In genomic region chr20:11354841-11355240, GRCh38 we compare ENCODE assay signal across 23 cellular contexts.
A peak's percentile ranks its signal among the peaks of the same experiment; 100 is the strongest.
DNase-seq lines count a peak whose midpoint lies in the region; ATAC-seq and TF ChIP-seq lines count a peak whose summit lies in the region.
"Had no signal": no experiment of that assay in that cellular context is flagged by ENCODE, and none has a peak within 500 bp of the region (broad histone marks: within the 10 kb centered on the region; RNA-seq: fewer than 3 reads in every experiment).

No MANE protein-coding gene starts in this region.

- TF ChIP-seq CTCF in brain (conservative IDR thresholded peaks at IDR 0.05) (no peak), neural progenitor cell (IDR thresholded peaks at IDR 0.05) (no peak), Peyer's patch (IDR thresholded peaks at IDR 0.05) (no peak)

- TF ChIP-seq POLR2A in Peyer's patch (IDR thresholded peaks at IDR 0.05): no peak

- H3K27me3 Mint-ChIP-seq in brain: peaks cover 11% of the 10 kb centered on the region
- H3K27me3 Mint-ChIP-seq in neural progenitor cell (ENCODE audit: insufficient read depth, low read depth): no peaks in the 10 kb centered on the region
- H3K27me3 Mint-ChIP-seq: CD4-positive, CD25-positive, alpha-beta regulatory T cell; CD8-positive, alpha-beta memory T cell had no signal

- peak overlapping the region in 4 of 5 experiments; percentile 64 to 89 (median 86) for H3K27ac Mint-ChIP-seq in brain
- H3K27ac Mint-ChIP-seq in neural progenitor cell: peak overlapping the region; percentile 74
- H3K27ac Mint-ChIP-seq: CD14-positive monocyte; CD4-positive, alpha-beta memory T cell; CD4-positive, CD25-positive, alpha-beta regulatory T cell; CD8-positive, alpha-beta memory T cell had no signal

- ATAC-seq in HG02763 (IDR thresholded peaks at IDR 0.05; ENCODE audit: unreplicated experiment): no peak

- H3K4me1 Mint-ChIP-seq in brain (peaks cover 60% of the 10 kb centered on the region), neural progenitor cell (peaks cover 55% of the 10 kb centered on the region)
- H3K4me1 Mint-ChIP-seq: CD4-positive, alpha-beta memory T cell; CD4-positive, CD25-positive, alpha-beta regulatory T cell; CD8-positive, alpha-beta memory T cell had no signal

- H3K79me2 ChIP-seq in neural progenitor cell (ENCODE audit: low read depth): no peaks in the 10 kb centered on the region

- peaks cover 32% of the 10 kb centered on the region for H3F3A ChIP-seq in neural progenitor cell (ENCODE audit: low read depth)

- peak overlapping the region; percentile 26 for H2AFZ ChIP-seq in neural progenitor cell (replicated peaks)

- H3K27ac ChIP-seq in neural progenitor cell: peak overlapping the region; percentile 26
- no peak overlapping the region for H3K27ac ChIP-seq in Peyer's patch
- H3K27ac ChIP-seq: BLaER1 had no signal

- H3K4me1 ChIP-seq in HAP-1: peaks cover 41% of the 10 kb centered on the region
- H3K4me1 ChIP-seq in neural progenitor cell: peaks cover 56% of the 10 kb centered on the region
- H3K4me1 ChIP-seq in Peyer's patch: no peaks in the 10 kb centered on the region
- H3K4me1 ChIP-seq: BE2C, BLaER1 had no signal

- H3K4me3 Mint-ChIP-seq in brain: no peak overlapping the region
- no peak overlapping the region for H3K4me3 Mint-ChIP-seq in neural progenitor cell
- H3K4me3 Mint-ChIP-seq: CD14-positive monocyte; CD4-positive, alpha-beta memory T cell; CD4-positive, CD25-positive, alpha-beta regulatory T cell; CD8-positive, alpha-beta memory T cell had no signal

- no peaks in the 10 kb centered on the region for H3K36me3 ChIP-seq in HAP-1 (replicated peaks)
- no peaks in the 10 kb centered on the region for H3K36me3 ChIP-seq in neural progenitor cell
- H3K36me3 ChIP-seq in Peyer's patch: no peaks in the 10 kb centered on the region
- H3K36me3 ChIP-seq: BE2C, BLaER1 had no signal

- in situ Hi-C loops in HAP-1 (cut with MboI; ENCODE audit: low sequenced_read_pairs): no loop called here

- no peaks in the 10 kb centered on the region for H4K20me1 ChIP-seq in neural progenitor cell (ENCODE audit: low read depth)
- H4K20me1 ChIP-seq: BLaER1 had no signal

- DNase-seq in HAP-1 (ENCODE audit: low spot score in 2 of 2) (peak; percentile 35 to 93), neural progenitor cell (ENCODE audit: low spot score) (no peak), Peyer's patch (no peak)
- no peak for DNase-seq in effector CD8-positive, alpha-beta T cell (lab: John Stamatoyannopoulos, UW)
- DNase-seq: 8988T; ACHN; BE2C; CD4-positive, alpha-beta memory T cell; CD4-positive, CD25-positive, alpha-beta regulatory T cell; CD8-positive, alpha-beta memory T cell; COR-L47; DMS 273 treated with DMSO at 0.1 percent for 48 hours; DMS153; DMS53; DMS79; DND-41; EL; GDM1 had no signal

- H3K27me3 ChIP-seq in HAP-1 (ENCODE audit: low read depth) (no peaks in the 10 kb centered on the region), neural progenitor cell (no peaks in the 10 kb centered on the region), Peyer's patch (no peaks in the 10 kb centered on the region)
- H3K27me3 ChIP-seq: BE2C, BLaER1 had no signal

- H3K36me3 Mint-ChIP-seq in brain: no peaks in the 10 kb centered on the region
- H3K36me3 Mint-ChIP-seq in neural progenitor cell: no peaks in the 10 kb centered on the region
- H3K36me3 Mint-ChIP-seq: CD14-positive monocyte; CD4-positive, alpha-beta memory T cell; CD4-positive, CD25-positive, alpha-beta regulatory T cell; CD8-positive, alpha-beta memory T cell had no signal

- H3K9ac ChIP-seq in neural progenitor cell: no peak overlapping the region
- H3K9ac ChIP-seq: BLaER1 had no signal

- H3K9me3 ChIP-seq in HAP-1: peaks cover 3% of the 10 kb centered on the region; the same call in 1 of the 2 replicates
- H3K9me3 ChIP-seq in neural progenitor cell (ENCODE audit: low read depth): no peaks in the 10 kb centered on the region
- no peaks in the 10 kb centered on the region for H3K9me3 ChIP-seq in Peyer's patch
- H3K9me3 ChIP-seq: BE2C, BLaER1 had no signal

- H3K9me3 Mint-ChIP-seq in brain: peaks cover 7 to 16% (median 12%) of the 10 kb centered on the region in 5 experiments
- H3K9me3 Mint-ChIP-seq in neural progenitor cell: peaks cover 17% of the 10 kb centered on the region

- no peak overlapping the region for H3K4me3 ChIP-seq in HAP-1
- H3K4me3 ChIP-seq in neural progenitor cell: no peak overlapping the region
- no peak overlapping the region for H3K4me3 ChIP-seq in Peyer's patch
- H3K4me3 ChIP-seq: BLaER1, GM12878 had no signal

- no peak overlapping the region for H3K4me2 ChIP-seq in neural progenitor cell
- H3K4me2 ChIP-seq: BLaER1 had no signal

Comparison
In these comparisons a context has a peak if more than half of its experiments do, and no peak if none do; other contexts are left out.
1. DNase-seq: peak in HAP-1 (2 of 2); none in neural progenitor cell (single experiment), Peyer's patch (0 of 3) and effector CD8-positive, alpha-beta T cell (single experiment).